Comparison of ENCODE assay signal across 8 cellular contexts in genomic region chr3:3179407-3180094, GRCh38. TPM values are rescaled to one million over a fixed set of nuclear protein-coding genes. Genes with fewer than 3 reads are reported as not detected.
A peak's percentile ranks its signal among the peaks of the same experiment; 100 is the strongest.
DNase-seq lines count a peak whose midpoint lies in the region; ATAC-seq and TF ChIP-seq lines count a peak whose summit lies in the region.

Gene CRBN (minus strand): TSS chr3:3179691. CDS start chr3:3179687, 4 bp downstream.

- DNase-seq in DMS153 (lab: John Stamatoyannopoulos, UW) (peak; percentile 4), Panc1 (ENCODE audit: low read depth, low spot score) (no peak)
- DNase-seq in activated T-cell treated with anti-CD3 and anti-CD28 coated beads, Interleukin-2, amount 50 U/mL, for 4 hours = peak; percentile 81
- DNase-seq in stimulated activated CD8-positive, alpha-beta memory T cell treated with anti-CD3 and anti-CD28 coated beads, Interleukin-7, amount 100 ng/mL, for 4 hours (ENCODE audit: low read depth in 2 of 2) = peak; percentile 74 to 82

- no peaks in the 10 kb centered on the region; the same call in 1 of the 2 replicates for H3K36me3 ChIP-seq in HUES6 (ENCODE audit: control insufficient read depth, insufficient read depth, low read length)
- no peaks in the 10 kb centered on the region for H3K36me3 ChIP-seq in Panc1 (ENCODE audit: control insufficient read depth, insufficient read depth, low read length)
- H3K36me3 ChIP-seq in muscle layer of duodenum (ENCODE audit: control insufficient read depth in 1 of 2, insufficient read depth in 2 of 2, low read length in 2 of 2) = no peaks in the 10 kb centered on the region

- H3K9me3 ChIP-seq in HUES6 (ENCODE audit: control insufficient read depth, insufficient read depth, low read depth, low read length) (no peaks in the 10 kb centered on the region), Panc1 (ENCODE audit: control insufficient read depth, insufficient read depth, low read depth, low read length) (no peaks in the 10 kb centered on the region), muscle layer of duodenum (ENCODE audit: control insufficient read depth in 1 of 2, low read length in 2 of 2) (no peaks in the 10 kb centered on the region)

- peak within 1 kb of the TSS; percentile 90 for H3K9ac ChIP-seq in HUES6 (ENCODE audit: low read length)

- ATAC-seq in GM21423 (IDR thresholded peaks at IDR 0.05; ENCODE audit: unreplicated experiment) (peak; percentile 99), Panc1 (peak; percentile 99), esophagus mucosa (peak; percentile 99)
- ATAC-seq in activated T-cell treated with anti-CD3 and anti-CD28 coated beads, Interleukin-2, amount 50 U/mL, for 4 hours = peak; percentile 95 to 97

- BruUV-seq in Panc1 (replicated peaks; lab: Mats Ljungman, UMichigan) = no TSS peak

- H3K4me3 ChIP-seq in HUES6 (ENCODE audit: low read depth, low read length) = peak within 1 kb of the TSS; percentile 92
- peak within 1 kb of the TSS; percentile 76 to 92 for H3K4me3 ChIP-seq in Panc1 (ENCODE audit: low read depth in 2 of 2, low read length in 2 of 2)
- peak within 1 kb of the TSS; percentile 99 for H3K4me3 ChIP-seq in muscle layer of duodenum (ENCODE audit: low read depth in 1 of 2, low read length in 2 of 2)

- intact Hi-C loops in Panc1 (cut with micrococcal nuclease; ENCODE audit: unreplicated experiment) = no loop called here

- H3K9me3 Mint-ChIP-seq in activated T-cell treated with anti-CD3 and anti-CD28 coated beads, Interleukin-2, amount 50 U/mL, for 4 hours = no peaks in the 10 kb centered on the region

- H3K36me3 Mint-ChIP-seq in activated T-cell treated with anti-CD3 and anti-CD28 coated beads, Interleukin-2, amount 50 U/mL, for 4 hours (ENCODE audit: insufficient read depth) = peaks cover 13% of the 10 kb centered on the region

- peak within 1 kb of the TSS; percentile 66; the same call in 1 of the 2 replicates for H3K27ac ChIP-seq in HUES6 (ENCODE audit: low read depth, low read length)
- H3K27ac ChIP-seq in Panc1 (ENCODE audit: low read length) = peak within 1 kb of the TSS; percentile 66; the same call in 1 of the 2 replicates
- peak within 1 kb of the TSS; percentile 74 for H3K27ac ChIP-seq in muscle layer of duodenum (ENCODE audit: low read length)

- CTCF ChIA-PET in Panc1 (lab: Charles Lee) = interaction anchor here (0.6 kb wide), 1 partner anchor 169 kb away, joined by 3 read pairs; no protein-coding TSS in a partner anchor

- peak within 1 kb of the TSS; percentile 95 for H3K4me3 Mint-ChIP-seq in activated T-cell treated with anti-CD3 and anti-CD28 coated beads, Interleukin-2, amount 50 U/mL, for 4 hours

- in situ Hi-C loops in Panc1 (cut with HindIII; ENCODE audit: low pct_unique_long_range_greater_than_20kb, low sequenced_read_pairs) = no loop called here

- peaks cover 46% of the 10 kb centered on the region for H3K4me1 Mint-ChIP-seq in activated T-cell treated with anti-CD3 and anti-CD28 coated beads, Interleukin-2, amount 50 U/mL, for 4 hours (ENCODE audit: low read depth)

- POLR2A ChIA-PET in Panc1 (lab: Charles Lee) = no interaction called here

- peak; percentile 95 for TF ChIP-seq CTCF in Panc1 (IDR thresholded peaks at IDR 0.05)

- peaks cover 6% of the 10 kb centered on the region; the same call in 1 of the 2 replicates for H3K27me3 ChIP-seq in HUES6 (ENCODE audit: control insufficient read depth, insufficient read depth, low read length)
- H3K27me3 ChIP-seq in Panc1 (ENCODE audit: control insufficient read depth, insufficient read depth, low read length) = no peaks in the 10 kb centered on the region
- no peaks in the 10 kb centered on the region for H3K27me3 ChIP-seq in muscle layer of duodenum (ENCODE audit: low read depth, low read length)

- H3K27me3 Mint-ChIP-seq in activated T-cell treated with anti-CD3 and anti-CD28 coated beads, Interleukin-2, amount 50 U/mL, for 4 hours (ENCODE audit: low read depth) = no peaks in the 10 kb centered on the region

- H3K4me1 ChIP-seq in HUES6 (ENCODE audit: control insufficient read depth, insufficient read depth, low read length) = peaks cover 5% of the 10 kb centered on the region; the same call in 1 of the 2 replicates
- H3K4me1 ChIP-seq in Panc1 (ENCODE audit: control insufficient read depth, insufficient read depth, low read length) = peaks cover 8% of the 10 kb centered on the region
- peaks cover 12 to 28% of the 10 kb centered on the region in 2 donors for H3K4me1 ChIP-seq in muscle layer of duodenum (ENCODE audit: control insufficient read depth in 1 of 2, insufficient read depth in 2 of 2, low read length in 2 of 2)

RNA-seq across cellular contexts. Expression of gene CRBN, which starts in this region (rescaled TPM):
- total RNA-seq in Panc1 (2021; ENCODE audit: unreplicated experiment) (18.7 TPM), esophagus mucosa (20.9 TPM)
- polyA plus RNA-seq in Panc1 (2012; ENCODE audit: insufficient read length) = 12.3 TPM
- total RNA-seq in activated T-cell treated with anti-CD3 and anti-CD28 coated beads, Interleukin-2, amount 50 U/mL, for 4 hours = 10 to 100 TPM; 34.8 to 40.4 (median 36.5) TPM
